In genomic region chr6:42959917-42960242, GRCh38 we compare ENCODE assay signal across 9 cellular contexts. TPM values are rescaled to one million over a fixed set of nuclear protein-coding genes. Genes with fewer than 3 reads are reported as not detected.
DNase-seq lines count a peak whose midpoint lies in the region; ATAC-seq and TF ChIP-seq lines count a peak whose summit lies in the region.
"Had no signal": no experiment of that assay in that cellular context is flagged by ENCODE, and none has a peak within 500 bp of the region (broad histone marks: within the 10 kb centered on the region; RNA-seq: fewer than 3 reads in every experiment).

No MANE protein-coding gene starts in this region.

- no peaks in the 10 kb centered on the region for H3K27me3 Mint-ChIP-seq in activated naive CD4-positive, alpha-beta T cell treated with anti-CD3 and anti-CD28 coated beads, Interleukin-2, amount 50 U/mL, for 24 hours
- H3K27me3 Mint-ChIP-seq in effector memory CD8-positive, alpha-beta T cell = no peaks in the 10 kb centered on the region

- H3K9me3 ChIP-seq in mononuclear cell (ENCODE audit: low read depth, low read length) (no peaks in the 10 kb centered on the region), upper lobe of left lung (no peaks in the 10 kb centered on the region)

- no peak for TF ChIP-seq CTCF in upper lobe of left lung (IDR thresholded peaks at IDR 0.05)

- H3K4me1 ChIP-seq in mononuclear cell (ENCODE audit: insufficient read depth, low read length) = peaks cover 16% of the 10 kb centered on the region
- peaks cover 7 to 19% (median 13%) of the 10 kb centered on the region in 4 donors for H3K4me1 ChIP-seq in upper lobe of left lung

- 18 to 38% methylated on average over 13 of the region's 13 CpGs for WGBS in upper lobe of left lung, 2 donors

- peaks cover 4 to 22% (median 11%) of the 10 kb centered on the region in 4 donors for H3K36me3 ChIP-seq in upper lobe of left lung

- peaks cover 10% of the 10 kb centered on the region for H3K27me3 ChIP-seq in mononuclear cell (ENCODE audit: insufficient read depth, low read length)
- H3K27me3 ChIP-seq in upper lobe of left lung = peaks cover 0 to 8% (median 0%) of the 10 kb centered on the region in 4 donors

- no peak for TF ChIP-seq EP300 in upper lobe of left lung (IDR thresholded peaks at IDR 0.05)

- H3K4me1 Mint-ChIP-seq in activated naive CD4-positive, alpha-beta T cell treated with anti-CD3 and anti-CD28 coated beads, Interleukin-2, amount 50 U/mL, for 24 hours = peaks cover 17% of the 10 kb centered on the region
- peaks cover 0 to 11% of the 10 kb centered on the region in 2 donors for H3K4me1 Mint-ChIP-seq in effector memory CD8-positive, alpha-beta T cell (ENCODE audit: low read depth in 2 of 2)

- H3K4me3 ChIP-seq in mononuclear cell (ENCODE audit: low read length) = peak overlapping the region; percentile 24
- peak overlapping the region in 3 of 4 donors; percentile 45 to 61 (median 54) for H3K4me3 ChIP-seq in upper lobe of left lung

- peak overlapping the region in 2 of 4 donors; percentile 71 to 74 for H3K27ac ChIP-seq in upper lobe of left lung

- peaks cover 4% of the 10 kb centered on the region for H3K36me3 Mint-ChIP-seq in activated naive CD4-positive, alpha-beta T cell treated with anti-CD3 and anti-CD28 coated beads, Interleukin-2, amount 50 U/mL, for 24 hours
- peaks cover 8% of the 10 kb centered on the region for H3K36me3 Mint-ChIP-seq in effector memory CD8-positive, alpha-beta T cell (ENCODE audit: insufficient read depth)

- H3K27ac Mint-ChIP-seq in activated naive CD4-positive, alpha-beta T cell treated with anti-CD3 and anti-CD28 coated beads, Interleukin-2, amount 50 U/mL, for 24 hours = no peak overlapping the region
- peak overlapping the region; percentile 80 to 90 for H3K27ac Mint-ChIP-seq in effector memory CD8-positive, alpha-beta T cell

- TF ChIP-seq POLR2A in upper lobe of left lung (IDR thresholded peaks at IDR 0.05) = no peak

- peak overlapping the region; percentile 77 for H3K4me3 Mint-ChIP-seq in activated naive CD4-positive, alpha-beta T cell treated with anti-CD3 and anti-CD28 coated beads, Interleukin-2, amount 50 U/mL, for 24 hours
- peak overlapping the region in 1 of 2 donors; percentile 85 for H3K4me3 Mint-ChIP-seq in effector memory CD8-positive, alpha-beta T cell

- DNase-seq in activated naive CD4-positive, alpha-beta T cell treated with anti-CD3 and anti-CD28 coated beads, Interleukin-2, amount 50 U/mL, for 16 hours = no peak
- DNase-seq in effector memory CD8-positive, alpha-beta T cell = no peak
- DNase-seq in upper lobe of left lung = no peak
- no peak for DNase-seq in stimulated activated CD4-positive, alpha-beta T cell treated with anti-CD3 and anti-CD28 coated beads, Interleukin-12 subunit alpha, Interleukin-12 subunit beta, amount 100 ng/mL, for 4 hours
- DNase-seq in medulla oblongata (ENCODE audit: extremely low spot score) = no peak
- no peak for DNase-seq in superior temporal gyrus (ENCODE audit: extremely low spot score)

- no peaks in the 10 kb centered on the region for H3K9me3 Mint-ChIP-seq in activated naive CD4-positive, alpha-beta T cell treated with anti-CD3 and anti-CD28 coated beads, Interleukin-2, amount 50 U/mL, for 24 hours
- no peaks in the 10 kb centered on the region for H3K9me3 Mint-ChIP-seq in effector memory CD8-positive, alpha-beta T cell

- ATAC-seq in effector memory CD8-positive, alpha-beta T cell (replicated peaks) = no peak
- peak in 1 of 2 donors; percentile 15 for ATAC-seq in upper lobe of left lung (ENCODE audit: low FRiP score in 2 of 2)

RNA-seq across cellular contexts. Expression of gene GNMT, which starts 0.7 kb away (rescaled TPM):
- total RNA-seq in mononuclear cell (0.63 TPM), upper lobe of left lung (10 to 100 TPM in 1 of 6 donors, 1 to 10 TPM in 4, not detected in 1; 1.9 to 10.5 (median 8.5) TPM)

RNA-seq across cellular contexts. Expression of gene PEX6, which starts 19.1 kb away (rescaled TPM):
- 10.0 TPM for total RNA-seq in mononuclear cell
- total RNA-seq in upper lobe of left lung = 10 to 100 TPM in 5 of 6 donors, 1 to 10 TPM in 1; 6.5 to 36.7 (median 21.0) TPM

RNA-seq across cellular contexts. Expression of gene PPP2R5D, which starts 24.5 kb away (rescaled TPM):
- total RNA-seq in mononuclear cell = 15.2 TPM
- 10 to 100 TPM; 22.8 to 45.1 (median 27.3) TPM for total RNA-seq in upper lobe of left lung

RNA-seq across cellular contexts. Expression of gene CNPY3, which starts 30.6 kb away (rescaled TPM):
- total RNA-seq in mononuclear cell (77.1 TPM), upper lobe of left lung (10 to 100 TPM; 32.4 to 95.2 (median 50.3) TPM)

RNA-seq across cellular contexts. Expression of gene PTCRA, which starts 44.0 kb away (rescaled TPM):
- total RNA-seq in mononuclear cell (6.9 TPM), upper lobe of left lung (10 to 100 TPM in 1 of 6 donors, 1 to 10 TPM in 3, not detected in 2; 3.3 to 10.7 (median 7.1) TPM)
- total RNA-seq: renal cortical epithelial cell had no signal
